In the genomic region with DNA sequence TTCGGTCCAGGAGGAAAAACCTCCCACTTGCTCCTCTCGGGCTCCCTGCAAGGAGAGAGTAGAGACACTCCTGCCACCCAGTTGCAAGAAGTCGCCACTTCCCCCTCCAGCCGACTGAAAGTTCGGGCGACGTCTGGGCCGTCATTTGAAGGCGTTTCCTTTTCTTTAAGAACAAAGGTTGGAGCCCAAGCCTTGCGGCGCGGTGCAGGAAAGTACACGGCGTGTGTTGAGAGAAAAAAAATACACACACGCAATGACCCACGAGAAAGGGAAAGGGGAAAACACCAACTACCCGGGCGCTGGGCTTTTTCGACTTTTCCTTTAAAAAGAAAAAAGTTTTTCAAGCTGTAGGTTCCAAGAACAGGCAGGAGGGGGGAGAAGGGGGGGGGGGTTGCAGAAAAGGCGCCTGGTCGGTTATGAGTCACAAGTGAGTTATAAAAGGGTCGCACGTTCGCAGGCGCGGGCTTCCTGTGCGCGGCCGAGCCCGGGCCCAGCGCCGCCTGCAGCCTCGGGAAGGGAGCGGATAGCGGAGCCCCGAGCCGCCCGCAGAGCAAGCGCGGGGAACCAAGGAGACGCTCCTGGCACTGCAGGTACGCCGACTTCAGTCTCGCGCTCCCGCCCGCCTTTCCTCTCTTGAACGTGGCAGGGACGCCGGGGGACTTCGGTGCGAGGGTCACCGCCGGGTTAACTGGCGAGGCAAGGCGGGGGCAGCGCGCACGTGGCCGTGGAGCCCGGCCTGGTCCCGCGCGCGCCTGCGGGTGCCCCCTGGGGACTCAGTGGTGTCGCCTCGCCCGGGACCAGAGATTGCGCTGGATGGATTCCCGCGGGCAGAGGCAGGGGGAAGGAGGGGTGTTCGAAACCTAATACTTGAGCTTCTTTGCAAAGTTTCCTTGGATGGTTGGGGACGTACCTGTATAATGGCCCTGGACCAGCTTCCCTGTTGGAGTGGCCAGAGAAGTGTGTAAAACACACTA, we compare ENCODE assay signal across 8 cellular contexts. TPM values are rescaled to one million over a fixed set of nuclear protein-coding genes. Genes with fewer than 3 reads are reported as not detected.
A peak's percentile ranks its signal among the peaks of the same experiment; 100 is the strongest.
DNase-seq lines count a peak whose midpoint lies in the region; ATAC-seq and TF ChIP-seq lines count a peak whose summit lies in the region.

No MANE protein-coding gene starts in this region.

- H3K36me3 ChIP-seq in BE2C: no peaks in the 10 kb centered on the region; the same call in 1 of the 2 replicates

- no peaks in the 10 kb centered on the region for H3K4me1 ChIP-seq in BE2C

- DNase-seq in BE2C (peak; percentile 30), T-helper 9 cell (peak; percentile 53), astrocyte of the hippocampus (ENCODE audit: low read depth, low spot score) (peak; percentile 91), iPS-NIHi7 (ENCODE audit: extremely low spot score) (peak; percentile 85), NCI-H446 (lab: John Stamatoyannopoulos, UW) (no peak)
- DNase-seq in stimulated activated CD4-positive, alpha-beta T cell treated with anti-CD3 and anti-CD28 coated beads, Interleukin-15, amount 100 ng/mL, for 48 hours (ENCODE audit: low read depth in 2 of 2): peak; percentile 73 to 78

- TF ChIP-seq CTCF in BE2C (IDR thresholded peaks at IDR 0.05; ENCODE audit: low read depth, low read length): no peak

- H3K27me3 ChIP-seq in BE2C: no peaks in the 10 kb centered on the region

- H3K4me3 ChIP-seq in BE2C (ENCODE audit: low read depth, low read length): peak overlapping the region; percentile 38

- H3K9me3 ChIP-seq in BE2C: no peaks in the 10 kb centered on the region

- ATAC-seq in GM19452 (IDR thresholded peaks at IDR 0.05; ENCODE audit: unreplicated experiment) (peak; percentile 40), HG03565 (IDR thresholded peaks at IDR 0.05; ENCODE audit: unreplicated experiment) (peak; percentile 29)

RNA-seq across cellular contexts. Expression of a gene that starts 45.3 kb away (rescaled TPM):
- polyA plus RNA-seq in BE2C (2012; ENCODE audit: insufficient read depth, insufficient read length, low read depth): 14.1 TPM

Comparison
In these comparisons a context has a peak if more than half of its experiments do, and no peak if none do; other contexts are left out.
1. DNase-seq: peak in BE2C (single experiment), T-helper 9 cell (single experiment), astrocyte of the hippocampus (single experiment), iPS-NIHi7 (single experiment) and stimulated activated CD4-positive, alpha-beta T cell treated with anti-CD3 and anti-CD28 coated beads, Interleukin-15, amount 100 ng/mL, for 48 hours (2 of 2); none in NCI-H446 (0 of 2).